ENCODE assay signal across 8 cellular contexts in genomic region chr18:32470136-32470712, GRCh38. TPM values are rescaled to one million over a fixed set of nuclear protein-coding genes. Genes with fewer than 3 reads are reported as not detected.
DNase-seq lines count a peak whose midpoint lies in the region; ATAC-seq and TF ChIP-seq lines count a peak whose summit lies in the region.

No MANE protein-coding gene starts in this region.

- peak overlapping the region; percentile 73 for H3K27ac ChIP-seq in right cardiac atrium (ENCODE audit: low read length)
- H3K27ac ChIP-seq in rectal smooth muscle tissue (ENCODE audit: low read depth, low read length): peak overlapping the region; percentile 82

- 1% methylated on average over 81 of the region's 81 CpGs for WGBS in right cardiac atrium

- intact Hi-C loops in right cardiac atrium (cut with DNase I): loop anchor here (2.0 to 5.0 kb wide), 4 partner anchors 183 to 313 kb away; no protein-coding TSS in a partner anchor

- no peaks in the 10 kb centered on the region for H3K36me3 ChIP-seq in rectal smooth muscle tissue (ENCODE audit: control insufficient read depth, insufficient read depth, low read length)

- in situ Hi-C loops in KBM-7 (cut with MboI; ENCODE audit: low pct_unique_long_range_greater_than_20kb, low sequenced_read_pairs): no loop called here

- DNase-seq in activated gamma-delta T cell (lab: John Stamatoyannopoulos, UW): peak; percentile 15
- no peak for DNase-seq in activated gamma-delta T cell treated with Interleukin-2 at 50 U/mL for 16 hours
- peak; percentile 23 for DNase-seq in KBM-7
- DNase-seq in amniotic epithelial cell (ENCODE audit: low read depth): peak; percentile 25
- peak; percentile 51 to 83 (median 77) for DNase-seq in right cardiac atrium
- no peak for DNase-seq in NCI-H1436 (lab: John Stamatoyannopoulos, UW)

- H3K9me3 ChIP-seq in right cardiac atrium (ENCODE audit: control insufficient read depth, low read length): no peaks in the 10 kb centered on the region

- no peaks in the 10 kb centered on the region for H3K27me3 ChIP-seq in right cardiac atrium (ENCODE audit: control insufficient read depth, insufficient read depth)
- no peaks in the 10 kb centered on the region for H3K27me3 ChIP-seq in rectal smooth muscle tissue (ENCODE audit: control insufficient read depth, insufficient read depth, low read length)

- peak overlapping the region; percentile 78 for H3K4me3 ChIP-seq in right cardiac atrium (ENCODE audit: low read length)
- peak overlapping the region; percentile 80 for H3K4me3 ChIP-seq in rectal smooth muscle tissue (ENCODE audit: low read length)

- H3K4me1 ChIP-seq in right cardiac atrium (ENCODE audit: control insufficient read depth, insufficient read depth, low read length): peaks cover 2% of the 10 kb centered on the region
- H3K4me1 ChIP-seq in rectal smooth muscle tissue (ENCODE audit: control insufficient read depth, insufficient read depth, low read length): peaks cover 3% of the 10 kb centered on the region

- no peak overlapping the region for H3K9ac ChIP-seq in rectal smooth muscle tissue (ENCODE audit: low read length)

- TF ChIP-seq POLR2A in GM18505 (IDR thresholded peaks at IDR 0.05; ENCODE audit: borderline replicate concordance, extremely low read depth, insufficient read depth, insufficient read length): no peak

- ATAC-seq in right cardiac atrium (peak; percentile 22 to 34), GM18505 (IDR thresholded peaks at IDR 0.05; ENCODE audit: unreplicated experiment) (no peak)

RNA-seq across cellular contexts. Expression of gene GAREM1, which starts 0.5 kb away (rescaled TPM):
- total RNA-seq in right cardiac atrium: 10 to 100 TPM in 3 of 4 donors, 1 to 10 TPM in 1; 9.6 to 14.8 (median 12.9) TPM
- polyA plus RNA-seq in right cardiac atrium: 2.9 TPM

Comparison
In these comparisons a context has a peak if more than half of its experiments do, and no peak if none do; other contexts are left out.
1. DNase-seq: peak in activated gamma-delta T cell (single experiment), KBM-7 (single experiment), amniotic epithelial cell (single experiment) and right cardiac atrium (3 of 3); none in activated gamma-delta T cell treated with Interleukin-2 at 50 U/mL for 16 hours (single experiment) and NCI-H1436 (single experiment).